In the genomic region with DNA sequence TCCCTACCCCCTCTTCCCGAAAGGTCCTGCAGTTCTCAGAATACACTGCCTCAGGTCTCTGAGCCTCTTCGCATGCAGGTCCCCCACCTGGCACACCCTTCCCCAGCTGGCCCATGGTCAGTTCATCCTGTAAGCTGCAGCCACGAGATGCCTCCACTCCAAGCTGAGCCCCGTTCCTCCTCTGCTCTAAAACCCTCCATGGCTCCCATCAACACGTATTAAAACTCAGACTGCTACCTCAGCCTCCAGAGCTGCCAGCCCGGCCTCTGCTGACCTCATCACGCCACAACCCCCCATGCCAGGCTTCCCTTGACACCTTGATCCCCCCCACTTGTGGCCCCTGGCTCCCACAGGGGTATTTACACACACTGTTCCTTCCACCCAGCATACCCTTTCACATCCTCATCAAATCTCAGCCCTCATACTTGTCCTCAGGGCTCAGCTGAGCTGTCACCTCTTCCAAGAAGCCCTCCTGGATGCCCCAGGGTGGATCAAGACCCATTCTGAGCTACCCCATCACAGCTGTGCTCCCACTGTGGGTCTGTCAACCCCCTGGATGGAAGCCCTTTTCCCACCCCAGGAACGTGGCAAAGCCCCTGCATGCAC, we compare ENCODE assay signal across 8 cellular contexts. TPM values are rescaled to one million over a fixed set of nuclear protein-coding genes. Genes with fewer than 3 reads are reported as not detected.
A peak's percentile ranks its signal among the peaks of the same experiment; 100 is the strongest.
DNase-seq lines count a peak whose midpoint lies in the region; ATAC-seq and TF ChIP-seq lines count a peak whose summit lies in the region.

No MANE protein-coding gene starts in this region.

- intact Hi-C loops in natural killer cell (cut with micrococcal nuclease) (no loop called here), uterus (cut with DNase I; ENCODE audit: low total_unique reads) (no loop called here)

- H3K27me3 ChIP-seq in ectodermal cell (ENCODE audit: control insufficient read depth, insufficient read depth, low read length, poor library complexity, severe bottlenecking) (no peaks in the 10 kb centered on the region), neural cell (ENCODE audit: insufficient read depth, low read depth, low read length) (no peaks in the 10 kb centered on the region), uterus (no peaks in the 10 kb centered on the region)

- peaks cover 72% of the 10 kb centered on the region for H4K20me1 ChIP-seq in neural cell (ENCODE audit: insufficient read depth)

- no peak for TF ChIP-seq RAD21 in neural cell (conservative IDR thresholded peaks at IDR 0.05)

- H3K9me3 Mint-ChIP-seq in natural killer cell: no peaks in the 10 kb centered on the region
- H3K9me3 Mint-ChIP-seq in natural killer cell treated with Interleukin-12 subunit alpha and Interleukin-12 subunit beta and Interleukin-15 and Interleukin-18, amount 100 ng/mL, for 72 hours: no peaks in the 10 kb centered on the region

- H3K27me3 Mint-ChIP-seq in natural killer cell (ENCODE audit: low read depth in 2 of 2): peaks cover 10% of the 10 kb centered on the region in 2 donors
- H3K27me3 Mint-ChIP-seq in natural killer cell treated with Interleukin-12 subunit alpha and Interleukin-12 subunit beta and Interleukin-15 and Interleukin-18, amount 100 ng/mL, for 72 hours: peaks cover 11% of the 10 kb centered on the region in 2 donors

- no peaks in the 10 kb centered on the region for H3F3A ChIP-seq in neural cell (ENCODE audit: insufficient read depth, low read length, poor library complexity, severe bottlenecking)

- TF ChIP-seq EP300 in neural cell (conservative IDR thresholded peaks at IDR 0.05; ENCODE audit: poor library complexity, severe bottlenecking): no peak

- H2AFZ ChIP-seq in neural cell (ENCODE audit: low read depth, low read length): no peak overlapping the region

- no peak for ATAC-seq in natural killer cell
- no peak for ATAC-seq in natural killer cell treated with Interleukin-12 subunit alpha and Interleukin-12 subunit beta and Interleukin-15 and Interleukin-18, amount 100 ng/mL, for 72 hours

- H3K36me3 Mint-ChIP-seq in natural killer cell: no peaks in the 10 kb centered on the region
- H3K36me3 Mint-ChIP-seq in natural killer cell treated with Interleukin-12 subunit alpha and Interleukin-12 subunit beta and Interleukin-15 and Interleukin-18, amount 100 ng/mL, for 72 hours: no peaks in the 10 kb centered on the region

- H3K27ac ChIP-seq in ectodermal cell (ENCODE audit: insufficient read depth, low read depth, low read length, poor library complexity, severe bottlenecking): no peak overlapping the region
- H3K27ac ChIP-seq in neural cell (ENCODE audit: low read length): no peak overlapping the region
- H3K27ac ChIP-seq in uterus: peak overlapping the region; percentile 89 to 95

- H3K9me3 ChIP-seq in ectodermal cell (ENCODE audit: control insufficient read depth, low read length) (no peaks in the 10 kb centered on the region), neural cell (ENCODE audit: low read length) (no peaks in the 10 kb centered on the region), uterus (no peaks in the 10 kb centered on the region)

- H3K36me3 ChIP-seq in ectodermal cell (ENCODE audit: control insufficient read depth, insufficient read depth, low read length) (no peaks in the 10 kb centered on the region), neural cell (ENCODE audit: insufficient read depth, low read length) (no peaks in the 10 kb centered on the region), uterus (no peaks in the 10 kb centered on the region)

- no peaks in the 10 kb centered on the region for H3K9me2 ChIP-seq in neural cell (ENCODE audit: insufficient read depth, low read length)

- TF ChIP-seq POLR2A in uterus (IDR thresholded peaks at IDR 0.05): no peak

- 89 to 90% methylated on average over 8 of the region's 8 CpGs for WGBS in ectodermal cell, 2 experiments

- DNase-seq in natural killer cell (no peak), uterus (no peak), retina (no peak)
- DNase-seq in natural killer cell treated with Interleukin-12 subunit alpha and Interleukin-12 subunit beta and Interleukin-15 and Interleukin-18, amount 100 ng/mL, for 72 hours (ENCODE audit: low spot score): no peak
- DNase-seq in activated effector memory CD4-positive, alpha-beta T cell treated with anti-CD3 and anti-CD28 coated beads, Interleukin-2, amount 50 U/mL, for 16 hours: no peak
- DNase-seq in activated CD8-positive, alpha-beta memory T cell treated with anti-CD3 and anti-CD28 coated beads, Interleukin-2, amount 50 U/mL, for 48 hours: no peak

- peaks cover 6 to 25% of the 10 kb centered on the region in 2 donors for H3K4me1 Mint-ChIP-seq in natural killer cell
- peaks cover 0 to 12% of the 10 kb centered on the region in 2 donors for H3K4me1 Mint-ChIP-seq in natural killer cell treated with Interleukin-12 subunit alpha and Interleukin-12 subunit beta and Interleukin-15 and Interleukin-18, amount 100 ng/mL, for 72 hours (ENCODE audit: low read depth in 2 of 2)

- H3K4me2 ChIP-seq in neural cell (ENCODE audit: low read length): no peak overlapping the region

- TF ChIP-seq CTCF in natural killer cell (IDR thresholded peaks at IDR 0.05): no peak
- TF ChIP-seq CTCF in neural cell (IDR thresholded peaks at IDR 0.05; ENCODE audit: poor library complexity, severe bottlenecking): no peak
- no peak for TF ChIP-seq CTCF in uterus (IDR thresholded peaks at IDR 0.05)

- H3K4me3 Mint-ChIP-seq in natural killer cell: peak overlapping the region; percentile 69
- no peak overlapping the region for H3K4me3 Mint-ChIP-seq in natural killer cell treated with Interleukin-12 subunit alpha and Interleukin-12 subunit beta and Interleukin-15 and Interleukin-18, amount 100 ng/mL, for 72 hours

- peaks cover 86% of the 10 kb centered on the region for H3K79me2 ChIP-seq in neural cell (replicated peaks; ENCODE audit: insufficient read depth, low read length)

- H3K4me3 ChIP-seq in ectodermal cell (ENCODE audit: insufficient read depth, low read depth, low read length): peak overlapping the region; percentile 63
- peak overlapping the region; percentile 75 for H3K4me3 ChIP-seq in neural cell (ENCODE audit: low read length)
- H3K4me3 ChIP-seq in uterus: peak overlapping the region; percentile 72 to 95

- peak overlapping the region; percentile 72 for H3K9ac ChIP-seq in neural cell (ENCODE audit: low read length)

- no peak overlapping the region for H3K27ac Mint-ChIP-seq in natural killer cell
- no peak overlapping the region for H3K27ac Mint-ChIP-seq in natural killer cell treated with Interleukin-12 subunit alpha and Interleukin-12 subunit beta and Interleukin-15 and Interleukin-18, amount 100 ng/mL, for 72 hours

- H3K4me1 ChIP-seq in ectodermal cell (ENCODE audit: control insufficient read depth, insufficient read depth, low read length) (peaks cover 23% of the 10 kb centered on the region), uterus (peaks cover 4 to 35% of the 10 kb centered on the region in 2 donors)

TF ChIP-seq in neural cell, 6 proteins besides CTCF, POLR2A, EP300 and RAD21:
- no peak for TF ChIP-seq MXI1 (conservative IDR thresholded peaks at IDR 0.05; ENCODE audit: poor library complexity, severe bottlenecking)
- TF ChIP-seq, protein P1, sequence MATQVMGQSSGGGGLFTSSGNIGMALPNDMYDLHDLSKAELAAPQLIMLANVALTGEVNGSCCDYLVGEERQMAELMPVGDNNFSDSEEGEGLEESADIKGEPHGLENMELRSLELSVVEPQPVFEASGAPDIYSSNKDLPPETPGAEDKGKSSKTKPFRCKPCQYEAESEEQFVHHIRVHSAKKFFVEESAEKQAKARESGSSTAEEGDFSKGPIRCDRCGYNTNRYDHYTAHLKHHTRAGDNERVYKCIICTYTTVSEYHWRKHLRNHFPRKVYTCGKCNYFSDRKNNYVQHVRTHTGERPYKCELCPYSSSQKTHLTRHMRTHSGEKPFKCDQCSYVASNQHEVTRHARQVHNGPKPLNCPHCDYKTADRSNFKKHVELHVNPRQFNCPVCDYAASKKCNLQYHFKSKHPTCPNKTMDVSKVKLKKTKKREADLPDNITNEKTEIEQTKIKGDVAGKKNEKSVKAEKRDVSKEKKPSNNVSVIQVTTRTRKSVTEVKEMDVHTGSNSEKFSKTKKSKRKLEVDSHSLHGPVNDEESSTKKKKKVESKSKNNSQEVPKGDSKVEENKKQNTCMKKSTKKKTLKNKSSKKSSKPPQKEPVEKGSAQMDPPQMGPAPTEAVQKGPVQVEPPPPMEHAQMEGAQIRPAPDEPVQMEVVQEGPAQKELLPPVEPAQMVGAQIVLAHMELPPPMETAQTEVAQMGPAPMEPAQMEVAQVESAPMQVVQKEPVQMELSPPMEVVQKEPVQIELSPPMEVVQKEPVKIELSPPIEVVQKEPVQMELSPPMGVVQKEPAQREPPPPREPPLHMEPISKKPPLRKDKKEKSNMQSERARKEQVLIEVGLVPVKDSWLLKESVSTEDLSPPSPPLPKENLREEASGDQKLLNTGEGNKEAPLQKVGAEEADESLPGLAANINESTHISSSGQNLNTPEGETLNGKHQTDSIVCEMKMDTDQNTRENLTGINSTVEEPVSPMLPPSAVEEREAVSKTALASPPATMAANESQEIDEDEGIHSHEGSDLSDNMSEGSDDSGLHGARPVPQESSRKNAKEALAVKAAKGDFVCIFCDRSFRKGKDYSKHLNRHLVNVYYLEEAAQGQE (IDR thresholded peaks at IDR 0.05; ENCODE audit: borderline replicate concordance): no peak
- no peak for TF ChIP-seq POLR2AphosphoS5 (IDR thresholded peaks at IDR 0.05)
- no peak for TF ChIP-seq TAF1 (IDR thresholded peaks at IDR 0.05; ENCODE audit: low read depth)
- TF ChIP-seq SMC3 (conservative IDR thresholded peaks at IDR 0.05; ENCODE audit: poor library complexity): no peak
- no peak for TF ChIP-seq EZH2 (IDR thresholded peaks at IDR 0.05; ENCODE audit: borderline replicate concordance, insufficient read depth, low read length, poor library complexity, severe bottlenecking)

RNA-seq across cellular contexts. Expression of a gene that starts 48.9 kb away (rescaled TPM):
- total RNA-seq in natural killer cell: under 1 TPM; 0.47 to 0.73 (median 0.61) TPM
- under 1 TPM; 0.17 to 0.33 TPM for total RNA-seq in natural killer cell treated with Interleukin-12 subunit alpha and Interleukin-12 subunit beta and Interleukin-15 and Interleukin-18, amount 100 ng/mL, for 72 hours
- polyA plus RNA-seq in ectodermal cell (2013, experiment 1 of 4): 246 TPM
- polyA plus RNA-seq in ectodermal cell (2013, experiment 2 of 4): 277 TPM
- polyA plus RNA-seq in ectodermal cell (2013, experiment 3 of 4): 179 TPM
- 204 TPM for polyA plus RNA-seq in ectodermal cell (2013, experiment 4 of 4)
- polyA plus RNA-seq in neural cell: 121 and 144 TPM in 2 replicates
- polyA minus RNA-seq in neural cell: 387 and 398 TPM in 2 replicates
- total RNA-seq in uterus: 100 to 1,000 TPM in 2 of 4 donors, 10 to 100 TPM in 2; 52.8 to 304 (median 125) TPM

Comparison
In these comparisons a context has a peak if more than half of its experiments do, and no peak if none do; other contexts are left out.
1. H3K27ac ChIP-seq: peak in uterus (2 of 2); none in ectodermal cell (single experiment) and neural cell (single experiment).
2. RNA of a gene that starts 48.9 kb away (total RNA-seq): 52.8 to 304 TPM in uterus; 0.47 to 0.73 TPM in natural killer cell and 0.17 to 0.33 TPM in natural killer cell treated with Interleukin-12 subunit alpha and Interleukin-12 subunit beta and Interleukin-15 and Interleukin-18, amount 100 ng/mL, for 72 hours; every median in the first group is over 10 times any median in the second.
3. Peak in every context shown above with its lines, with median percentiles within 50 percentile points of each other: H3K4me3 ChIP-seq.